26 cellular contexts compared by ENCODE assay signal in the genomic region with DNA sequence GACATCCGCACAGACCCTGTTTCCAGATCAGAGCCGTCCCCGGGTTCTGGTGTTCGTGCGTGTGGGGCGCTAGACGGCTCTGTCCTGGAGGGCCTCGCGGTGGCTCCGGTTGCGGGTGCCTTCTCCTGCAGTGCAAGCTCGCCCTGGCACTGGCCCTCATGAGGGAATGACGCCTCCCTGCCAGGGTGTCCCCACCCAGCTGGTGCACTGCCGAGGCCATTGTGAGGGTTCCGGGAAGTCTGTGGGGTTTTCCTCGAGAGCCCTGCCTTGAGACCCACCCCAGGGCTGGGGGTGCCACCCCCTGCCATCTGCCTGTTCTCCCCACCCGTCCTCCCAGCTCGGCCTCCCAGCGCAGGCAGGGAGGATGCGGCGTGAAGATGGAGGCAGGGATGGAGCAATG. TPM values are rescaled to one million over a fixed set of nuclear protein-coding genes. Genes with fewer than 3 reads are reported as not detected.
"Had no signal": no experiment of that assay in that cellular context is flagged by ENCODE, and none has a peak within 500 bp of the region (broad histone marks: within the 10 kb centered on the region; RNA-seq: fewer than 3 reads in every experiment).

No MANE protein-coding gene starts in this region.

- H3K4me3 Mint-ChIP-seq: activated CD4-positive, alpha-beta memory T cell treated with anti-CD3 and anti-CD28 coated beads, Interleukin-2, amount 10 ng/mL, durations not matched to agents 7 days and 5 days; activated CD4-positive, alpha-beta T cell treated with anti-CD3 and anti-CD28 coated beads, Interleukin-2, amount 10 ng/mL, durations not matched to agents 24 days and 14 days; activated CD8-positive, alpha-beta memory T cell treated with anti-CD3 and anti-CD28 coated beads, Interleukin-2, amount 10 ng/mL, durations not matched to agents 7 days and 5 days; activated naive CD4-positive, alpha-beta T cell treated with anti-CD3 and anti-CD28 coated beads, Interleukin-2, amount 50 U/mL, for 24 hours; mesothelial cell of epicardium; natural killer cell; stimulated activated effector memory CD8-positive, alpha-beta T cell treated with anti-CD3 and anti-CD28 coated beads, Interleukin-12 subunit alpha, Interleukin-12 subunit beta, amount 100 ng/mL, for 72 hours; stimulated activated naive CD8-positive, alpha-beta T cell treated with anti-CD3 and anti-CD28 coated beads, Interleukin-15, amount 100 ng/mL, for 72 hours; T-cell; T-helper 2 cell treated with Interferon-gamma antibody and Interleukin-4, amounts not matched to agents 5 μg/mL and 100 μg/mL, for 36 hours had no signal

- H3K27me3 Mint-ChIP-seq: activated CD4-positive, alpha-beta memory T cell treated with anti-CD3 and anti-CD28 coated beads, Interleukin-2, amount 10 ng/mL, durations not matched to agents 7 days and 5 days; activated CD4-positive, alpha-beta T cell treated with anti-CD3 and anti-CD28 coated beads, Interleukin-2, amount 10 ng/mL, durations not matched to agents 24 days and 14 days; activated CD8-positive, alpha-beta memory T cell treated with anti-CD3 and anti-CD28 coated beads, Interleukin-2, amount 10 ng/mL, durations not matched to agents 7 days and 5 days; activated naive CD4-positive, alpha-beta T cell treated with anti-CD3 and anti-CD28 coated beads, Interleukin-2, amount 50 U/mL, for 24 hours; progenitor cell of endocrine pancreas; stimulated activated naive CD8-positive, alpha-beta T cell treated with anti-CD3 and anti-CD28 coated beads, Interleukin-15, amount 100 ng/mL, for 72 hours; T-cell had no signal

- H3K4me3 ChIP-seq: coronary artery, esophagus squamous epithelium, gastrocnemius medialis, lung, skin epidermis, tibial artery had no signal

- H3K4me1 ChIP-seq: esophagus squamous epithelium, gastrocnemius medialis had no signal

- ATAC-seq: activated CD4-positive, CD25-positive, alpha-beta regulatory T cell treated with anti-CD3 and anti-CD28 coated beads, Interleukin-2, amount 50 U/mL, for 24 hours; activated CD8-positive, alpha-beta memory T cell treated with anti-CD3 and anti-CD28 coated beads, Interleukin-2, amount 10 ng/mL, durations not matched to agents 7 days and 5 days; gastrocnemius medialis; natural killer cell; stimulated activated effector memory CD8-positive, alpha-beta T cell treated with anti-CD3 and anti-CD28 coated beads, Interleukin-12 subunit alpha, Interleukin-12 subunit beta, amount 100 ng/mL, for 72 hours; stimulated activated naive CD8-positive, alpha-beta T cell treated with anti-CD3 and anti-CD28 coated beads, Interleukin-15, amount 100 ng/mL, for 72 hours; T-cell had no signal

- H3K9me3 Mint-ChIP-seq: activated CD4-positive, alpha-beta memory T cell treated with anti-CD3 and anti-CD28 coated beads, Interleukin-2, amount 10 ng/mL, durations not matched to agents 7 days and 5 days; activated CD4-positive, alpha-beta T cell treated with anti-CD3 and anti-CD28 coated beads, Interleukin-2, amount 10 ng/mL, durations not matched to agents 24 days and 14 days; activated naive CD4-positive, alpha-beta T cell treated with anti-CD3 and anti-CD28 coated beads, Interleukin-2, amount 50 U/mL, for 24 hours; mesothelial cell of epicardium; natural killer cell; stimulated activated effector memory CD8-positive, alpha-beta T cell treated with anti-CD3 and anti-CD28 coated beads, Interleukin-12 subunit alpha, Interleukin-12 subunit beta, amount 100 ng/mL, for 72 hours; stimulated activated naive CD8-positive, alpha-beta T cell treated with anti-CD3 and anti-CD28 coated beads, Interleukin-15, amount 100 ng/mL, for 72 hours; T-cell; T-helper 2 cell treated with Interferon-gamma antibody and Interleukin-4, amounts not matched to agents 5 μg/mL and 100 μg/mL, for 36 hours had no signal

- DNase-seq: activated CD4-positive, alpha-beta memory T cell treated with anti-CD3 and anti-CD28 coated beads, Interleukin-2, amount 10 ng/mL, durations not matched to agents 7 days and 5 days; activated CD4-positive, alpha-beta T cell treated with anti-CD3 and anti-CD28 coated beads, Interleukin-2, amount 10 ng/mL, durations not matched to agents 24 days and 14 days; activated CD8-positive, alpha-beta memory T cell treated with anti-CD3 and anti-CD28 coated beads, Interleukin-2, amount 10 ng/mL, durations not matched to agents 7 days and 5 days; activated gamma-delta T cell; activated T-cell treated with anti-CD3 and anti-CD28 coated beads for 4 hours; aorta; esophagus squamous epithelium; gastrocnemius medialis; hypothalamus; natural killer cell; stimulated activated CD4-positive, alpha-beta T cell treated with anti-CD3 and anti-CD28 coated beads, Interleukin-1b, Interleukin-23, amount 100 ng/mL, for 48 hours; stimulated activated naive CD8-positive, alpha-beta T cell treated with anti-CD3 and anti-CD28 coated beads, Interleukin-15, amount 100 ng/mL, for 72 hours; T-cell; tibial artery had no signal

- H3K9me3 ChIP-seq: esophagus squamous epithelium, gastrocnemius medialis, tibial artery had no signal

- H3K27me3 ChIP-seq: esophagus squamous epithelium, gastrocnemius medialis, tibial artery had no signal

- H3K27ac ChIP-seq: coronary artery, esophagus squamous epithelium, gastrocnemius medialis, skin epidermis, tibial artery, VCaP had no signal

- H3K36me3 Mint-ChIP-seq: activated CD8-positive, alpha-beta memory T cell treated with anti-CD3 and anti-CD28 coated beads, Interleukin-2, amount 10 ng/mL, durations not matched to agents 7 days and 5 days; activated naive CD4-positive, alpha-beta T cell treated with anti-CD3 and anti-CD28 coated beads, Interleukin-2, amount 50 U/mL, for 24 hours; natural killer cell; stimulated activated effector memory CD8-positive, alpha-beta T cell treated with anti-CD3 and anti-CD28 coated beads, Interleukin-12 subunit alpha, Interleukin-12 subunit beta, amount 100 ng/mL, for 72 hours had no signal

- FAIRE-seq: islet of Langerhans had no signal

- H3K27ac Mint-ChIP-seq: activated CD4-positive, alpha-beta memory T cell treated with anti-CD3 and anti-CD28 coated beads, Interleukin-2, amount 10 ng/mL, durations not matched to agents 7 days and 5 days; activated CD4-positive, alpha-beta T cell treated with anti-CD3 and anti-CD28 coated beads, Interleukin-2, amount 10 ng/mL, durations not matched to agents 24 days and 14 days; activated CD8-positive, alpha-beta memory T cell treated with anti-CD3 and anti-CD28 coated beads, Interleukin-2, amount 10 ng/mL, durations not matched to agents 7 days and 5 days; activated naive CD4-positive, alpha-beta T cell treated with anti-CD3 and anti-CD28 coated beads, Interleukin-2, amount 50 U/mL, for 24 hours; mesothelial cell of epicardium; natural killer cell; progenitor cell of endocrine pancreas; stimulated activated effector memory CD8-positive, alpha-beta T cell treated with anti-CD3 and anti-CD28 coated beads, Interleukin-12 subunit alpha, Interleukin-12 subunit beta, amount 100 ng/mL, for 72 hours; stimulated activated naive CD8-positive, alpha-beta T cell treated with anti-CD3 and anti-CD28 coated beads, Interleukin-15, amount 100 ng/mL, for 72 hours; T-cell; T-helper 2 cell treated with Interferon-gamma antibody and Interleukin-4, amounts not matched to agents 5 μg/mL and 100 μg/mL, for 36 hours had no signal

- H3K4me1 Mint-ChIP-seq: activated CD4-positive, alpha-beta memory T cell treated with anti-CD3 and anti-CD28 coated beads, Interleukin-2, amount 10 ng/mL, durations not matched to agents 7 days and 5 days; activated CD4-positive, alpha-beta T cell treated with anti-CD3 and anti-CD28 coated beads, Interleukin-2, amount 10 ng/mL, durations not matched to agents 24 days and 14 days; activated CD8-positive, alpha-beta memory T cell treated with anti-CD3 and anti-CD28 coated beads, Interleukin-2, amount 10 ng/mL, durations not matched to agents 7 days and 5 days; activated naive CD4-positive, alpha-beta T cell treated with anti-CD3 and anti-CD28 coated beads, Interleukin-2, amount 50 U/mL, for 24 hours; mesothelial cell of epicardium; natural killer cell; stimulated activated effector memory CD8-positive, alpha-beta T cell treated with anti-CD3 and anti-CD28 coated beads, Interleukin-12 subunit alpha, Interleukin-12 subunit beta, amount 100 ng/mL, for 72 hours; stimulated activated naive CD8-positive, alpha-beta T cell treated with anti-CD3 and anti-CD28 coated beads, Interleukin-15, amount 100 ng/mL, for 72 hours; T-cell had no signal

RNA-seq across cellular contexts. Expression of a gene that starts 19.2 kb away (rescaled TPM):
- total RNA-seq: osteocyte, progenitor cell of endocrine pancreas had no signal
